Comparison of ENCODE assay signal across 24 cellular contexts in genomic region chr14:100555436-100556067, GRCh38. TPM values are rescaled to one million over a fixed set of nuclear protein-coding genes. Genes with fewer than 3 reads are reported as not detected.
"Had no signal": no experiment of that assay in that cellular context is flagged by ENCODE, and none has a peak within 500 bp of the region (broad histone marks: within the 10 kb centered on the region; RNA-seq: fewer than 3 reads in every experiment).

No MANE protein-coding gene starts in this region.

- ATAC-seq: body of pancreas, lower lobe of right lung, mucosa of descending colon, upper lobe of right lung had no signal

- H3K9me3 ChIP-seq: body of pancreas, lower lobe of right lung, mucosa of descending colon, thyroid gland, upper lobe of right lung had no signal

- H3K27ac ChIP-seq: body of pancreas, cardiac muscle cell, lower lobe of right lung, thyroid gland, upper lobe of right lung had no signal

- DNase-seq: activated CD4-positive, alpha-beta T cell treated with anti-CD3 and anti-CD28 coated beads for 4 hours; activated CD4-positive, alpha-beta T cell treated with anti-CD3 and anti-CD28 coated beads, Interleukin-2, amount 50 U/mL, for 48 hours; activated CD4-positive, CD25-positive, alpha-beta regulatory T cell; activated effector memory CD4-positive, alpha-beta T cell treated with anti-CD3 and anti-CD28 coated beads, Interleukin-2, amount 50 U/mL, for 16 hours; activated naive CD4-positive, alpha-beta T cell treated with anti-CD3 and anti-CD28 coated beads, Interleukin-2, amount 50 U/mL, for 16 hours; anterior cingulate cortex; body of pancreas; cortex of kidney; erythroblast; foreskin fibroblast; kidney; lower lobe of right lung; mesendoderm; mucosa of descending colon; nephron progenitor cell; occipital lobe; stimulated activated CD4-positive, alpha-beta T cell treated with anti-CD3 and anti-CD28 coated beads, Interleukin-4, amount 100 ng/mL, for 4 hours; T1000; thyroid gland; upper lobe of right lung had no signal

- H3K4me3 ChIP-seq: body of pancreas, cardiac muscle cell, lower lobe of right lung, mucosa of descending colon, thyroid gland, upper lobe of right lung had no signal

- H3K27me3 ChIP-seq: body of pancreas, cardiac muscle cell, thyroid gland, upper lobe of right lung had no signal

- H3K4me1 ChIP-seq: thyroid gland, upper lobe of right lung had no signal

- H3K27me3 Mint-ChIP-seq: stimulated activated naive CD8-positive, alpha-beta T cell treated with anti-CD3 and anti-CD28 coated beads, Interleukin-15, Interleukin-2, amounts not matched to agents 100 ng/mL and 50 ng/mL, for 24 hours had no signal

- H3K36me3 ChIP-seq: cardiac muscle cell, lower lobe of right lung, thyroid gland, upper lobe of right lung had no signal

- H3K4me3 Mint-ChIP-seq: nephron progenitor cell; stimulated activated naive CD8-positive, alpha-beta T cell treated with anti-CD3 and anti-CD28 coated beads, Interleukin-15, Interleukin-2, amounts not matched to agents 100 ng/mL and 50 ng/mL, for 24 hours; T-helper 1 cell treated with Interleukin-12 subunit alpha and Interleukin-12 subunit beta and Interleukin-4 antibody, amounts not matched to agents 30 μg/mL and 1 μg/mL, for 36 hours had no signal

- H3K9me3 Mint-ChIP-seq: nephron progenitor cell; stimulated activated naive CD8-positive, alpha-beta T cell treated with anti-CD3 and anti-CD28 coated beads, Interleukin-15, Interleukin-2, amounts not matched to agents 100 ng/mL and 50 ng/mL, for 24 hours; T-helper 1 cell treated with Interleukin-12 subunit alpha and Interleukin-12 subunit beta and Interleukin-4 antibody, amounts not matched to agents 30 μg/mL and 1 μg/mL, for 36 hours had no signal

- H3K27ac Mint-ChIP-seq: nephron progenitor cell; stimulated activated naive CD8-positive, alpha-beta T cell treated with anti-CD3 and anti-CD28 coated beads, Interleukin-15, Interleukin-2, amounts not matched to agents 100 ng/mL and 50 ng/mL, for 24 hours; T-helper 1 cell treated with Interleukin-12 subunit alpha and Interleukin-12 subunit beta and Interleukin-4 antibody, amounts not matched to agents 30 μg/mL and 1 μg/mL, for 36 hours had no signal

RNA-seq across cellular contexts. Expression of gene BEGAIN, which starts 31.7 kb away (rescaled TPM):
- total RNA-seq: cardiac muscle cell, glomerular endothelial cell had no signal
- polyA plus RNA-seq: cardiac muscle cell had no signal
